8 cellular contexts compared by ENCODE assay signal in genomic region chr16:9090960-9091866, GRCh38. TPM values are rescaled to one million over a fixed set of nuclear protein-coding genes. Genes with fewer than 3 reads are reported as not detected.
A peak's percentile ranks its signal among the peaks of the same experiment; 100 is the strongest.
DNase-seq lines count a peak whose midpoint lies in the region; ATAC-seq and TF ChIP-seq lines count a peak whose summit lies in the region.

Gene HAPSTR1, plus strand, starts transcription at chr16:9091644. Its CDS starts 401 bp downstream, at chr16:9092045.

- TF ChIP-seq CTCF in GM12875 (IDR thresholded peaks at IDR 0.05; ENCODE audit: borderline replicate concordance, insufficient read depth, low read depth, low read length): no peak
- no peak for TF ChIP-seq CTCF in type B pancreatic cell (conservative IDR thresholded peaks at IDR 0.05)

- H3K27ac ChIP-seq in adipose tissue (ENCODE audit: low read depth, low read length): peak within 1 kb of the TSS; percentile 98

- H3K4me3 Mint-ChIP-seq in type B pancreatic cell: peak within 1 kb of the TSS; percentile 99

- peaks cover 20% of the 10 kb centered on the region for H3K4me1 Mint-ChIP-seq in type B pancreatic cell (ENCODE audit: unreplicated experiment)

- H3K27me3 Mint-ChIP-seq in type B pancreatic cell: peaks cover 14% of the 10 kb centered on the region

- WGBS in adipose tissue, 3 donors: 0 to 1% (median 0%) methylated on average over 51 to 79 of the region's 79 CpGs

- ATAC-seq in HG02798 (IDR thresholded peaks at IDR 0.05; ENCODE audit: poor library complexity, unreplicated experiment): peak; percentile 92

- H3K36me3 Mint-ChIP-seq in type B pancreatic cell: peaks cover 21% of the 10 kb centered on the region

- H3K4me3 ChIP-seq in GM12875 (ENCODE audit: low read depth, low read length): peak within 1 kb of the TSS; percentile 84

- DNase-seq in NCI-H1436 (lab: John Stamatoyannopoulos, UW) (peak; percentile 100), T follicular helper cell (ENCODE audit: low read depth) (peak; percentile 99), cardiac septum (ENCODE audit: low spot score) (peak; percentile 100), pons (ENCODE audit: low spot score) (peak; percentile 100), type B pancreatic cell (ENCODE audit: extremely low spot score, unreplicated experiment) (peak; percentile 98)

- H3K27ac Mint-ChIP-seq in type B pancreatic cell: peak within 1 kb of the TSS; percentile 99

- intact Hi-C loops in cardiac septum (cut with DNase I): loop anchor here (2.0 to 5.0 kb wide), 2 partner anchors 128 to 469 kb away; partner anchors contain the start of genes METTL22 and USP7

- H3K9me3 Mint-ChIP-seq in type B pancreatic cell: no peaks in the 10 kb centered on the region

RNA-seq across cellular contexts. Expression of gene HAPSTR1, which starts in this region (rescaled TPM):
- 10 to 100 TPM in 2 of 3 donors, 1 to 10 TPM in 1; 6.8 to 21.9 (median 18.3) TPM for polyA plus RNA-seq in adipose tissue
- total RNA-seq in cardiac septum: 59.6 TPM
- total RNA-seq in type B pancreatic cell (ENCODE audit: low replicate concordance): 58.4 and 66.2 TPM in 2 replicates

Comparison
In these comparisons a context has a peak if more than half of its experiments do, and no peak if none do; other contexts are left out.
1. Peak in every context shown above with its lines: DNase-seq, ATAC-seq, H3K4me3 ChIP-seq and H3K27ac ChIP-seq.